In the genomic region with DNA sequence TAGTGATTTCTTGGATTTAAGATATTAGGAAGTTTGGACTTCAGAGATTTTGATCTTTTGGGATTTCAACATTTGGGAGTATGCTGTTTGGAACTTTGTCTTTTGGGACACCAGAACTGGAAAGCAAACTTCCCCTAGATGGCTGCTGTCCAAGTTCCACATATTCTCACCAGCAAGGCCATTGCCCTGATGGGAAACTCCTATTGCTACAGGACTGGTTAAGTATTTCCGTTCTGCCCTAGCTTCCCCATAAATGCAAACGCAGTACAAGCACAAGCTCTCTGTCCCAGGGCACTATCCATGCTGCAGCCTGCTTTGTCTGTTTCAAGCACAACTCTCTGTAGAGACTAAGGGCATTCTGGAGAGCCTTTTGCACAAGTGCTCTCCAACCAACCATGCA, we compare ENCODE assay signal across 16 cellular contexts.
A peak's percentile ranks its signal among the peaks of the same experiment; 100 is the strongest.
DNase-seq lines count a peak whose midpoint lies in the region; ATAC-seq and TF ChIP-seq lines count a peak whose summit lies in the region.
"Had no signal": no experiment of that assay in that cellular context is flagged by ENCODE, and none has a peak within 500 bp of the region (broad histone marks: within the 10 kb centered on the region; RNA-seq: fewer than 3 reads in every experiment).

No MANE protein-coding gene starts in this region.

- H3K4me3 ChIP-seq in liver (ENCODE audit: low read depth in 1 of 3, low read length in 3 of 3) (no peak overlapping the region), OCI-LY7 (ENCODE audit: low read depth, low read length, poor library complexity, severe bottlenecking) (no peak overlapping the region)
- H3K4me3 ChIP-seq: A549 had no signal

- no peak overlapping the region for H3K4me2 ChIP-seq in OCI-LY7 (ENCODE audit: low read length)
- H3K4me2 ChIP-seq: A549 had no signal

- peak; percentile 33 to 53 for ATAC-seq in left cardiac atrium
- no peak for ATAC-seq in Right ventricle myocardium inferior
- ATAC-seq: A549 had no signal

- no peak overlapping the region for H2AFZ ChIP-seq in OCI-LY7 (ENCODE audit: low read length)

- POLR2A ChIA-PET in OCI-LY7 (lab: Charles Lee) = no interaction called here

- BruUV-seq in OCI-LY7 (replicated peaks; lab: Mats Ljungman, UMichigan) = no TSS peak

- no peaks in the 10 kb centered on the region for H3K9me2 ChIP-seq in OCI-LY7 (ENCODE audit: insufficient read depth, low read length)

- intact Hi-C loops in left cardiac atrium (cut with DNase I) (loop anchor here in 1 of 2 donors (5.0 kb wide), 1 partner anchor 311 kb away; no protein-coding TSS in a partner anchor), Right ventricle myocardium inferior (cut with DNase I) (no loop called here), OCI-LY7 (cut with micrococcal nuclease; ENCODE audit: unreplicated experiment) (no loop called here)

- DNase-seq in left cardiac atrium (peak; percentile 34), Right ventricle myocardium inferior (ENCODE audit: missing footprints) (no peak), dermis microvascular lymphatic vessel endothelial cell (ENCODE audit: low read depth in 2 of 2) (peak; percentile 81 to 87), OCI-LY7 (ENCODE audit: low spot score) (no peak), NCI-H82 treated with DMSO at 0.1 percent for 48 hours (lab: John Stamatoyannopoulos, UW; ENCODE audit: unreplicated experiment) (no peak), NCI-H2107 (lab: John Stamatoyannopoulos, UW) (no peak), NCI-H69 (lab: John Stamatoyannopoulos, UW) (no peak)
- DNase-seq: COR-L47, KBM-7, NCI-H1436, NCI-H2081 treated with DMSO at 0.1 percent for 48 hours, NCI-H446 treated with DMSO at 0.1 percent for 48 hours, NCI-H774 had no signal

- H3K79me2 ChIP-seq in OCI-LY7 (ENCODE audit: insufficient read depth, low read depth, low read length) = no peaks in the 10 kb centered on the region

- TF ChIP-seq CTCF in liver (IDR thresholded peaks at IDR 0.05; ENCODE audit: low read depth, low read length, missing input control) = no peak
- TF ChIP-seq CTCF in OCI-LY7 (conservative IDR thresholded peaks at IDR 0.05; ENCODE audit: low read length) = no peak

- no peaks in the 10 kb centered on the region for H3K9me3 ChIP-seq in liver (ENCODE audit: control insufficient read depth in 4 of 4, low read length in 3 of 4)
- no peaks in the 10 kb centered on the region for H3K9me3 ChIP-seq in OCI-LY7 (ENCODE audit: low read length)
- H3K9me3 ChIP-seq: A549 had no signal

- H3K27ac ChIP-seq in liver (ENCODE audit: low read depth in 1 of 2, low read length in 2 of 2) (peak overlapping the region; percentile 4 to 55), OCI-LY7 (ENCODE audit: low read depth, low read length, poor library complexity, severe bottlenecking) (no peak overlapping the region)
- H3K27ac ChIP-seq: A549, C4-2B had no signal

- peak; percentile 71 to 81 for TF ChIP-seq RAD21 in liver (IDR thresholded peaks at IDR 0.05)

- H3K4me1 ChIP-seq in liver (ENCODE audit: control insufficient read depth in 4 of 4, insufficient read depth in 4 of 4, low read length in 3 of 4) = peaks cover 6 to 19% (median 11%) of the 10 kb centered on the region in 4 donors
- H3K4me1 ChIP-seq in OCI-LY7 (ENCODE audit: insufficient read depth, low read length, poor library complexity, severe bottlenecking) = no peaks in the 10 kb centered on the region
- H3K4me1 ChIP-seq: A549 had no signal

- H4K20me1 ChIP-seq in OCI-LY7 (ENCODE audit: insufficient read depth, low read length) = no peaks in the 10 kb centered on the region

- no peaks in the 10 kb centered on the region for H3K27me3 ChIP-seq in liver (ENCODE audit: control insufficient read depth in 4 of 4, insufficient read depth in 4 of 4, low read length in 3 of 4)

- H3K9ac ChIP-seq in liver (ENCODE audit: low read depth in 1 of 2, low read length in 2 of 2) = no peak overlapping the region

- H3K36me3 ChIP-seq in liver (ENCODE audit: control insufficient read depth in 4 of 4, insufficient read depth in 3 of 4, low read depth in 1 of 4, low read length in 3 of 4) = no peaks in the 10 kb centered on the region
- H3K36me3 ChIP-seq in OCI-LY7 (ENCODE audit: insufficient read depth, low read length) = no peaks in the 10 kb centered on the region

- CTCF ChIA-PET in OCI-LY7 (lab: Charles Lee; ENCODE audit: unreplicated experiment) = no interaction called here

- 19% methylated on average over 2 of the region's 2 CpGs for WGBS in liver

TF ChIP-seq in liver, 16 proteins besides CTCF, POLR2A, EP300 and RAD21:
- TF ChIP-seq, protein P1, sequence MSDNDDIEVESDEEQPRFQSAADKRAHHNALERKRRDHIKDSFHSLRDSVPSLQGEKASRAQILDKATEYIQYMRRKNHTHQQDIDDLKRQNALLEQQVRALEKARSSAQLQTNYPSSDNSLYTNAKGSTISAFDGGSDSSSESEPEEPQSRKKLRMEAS (IDR thresholded peaks at IDR 0.05) = peak; percentile 98
- TF ChIP-seq HNF4A (conservative IDR thresholded peaks at IDR 0.05) (peak; percentile 97 to 98), EGR1 (IDR thresholded peaks at IDR 0.05; ENCODE audit: low read depth in 2 of 2) (peak; percentile 78 to 88), FOXA2 (IDR thresholded peaks at IDR 0.05) (peak; percentile 27), NR2F2 (IDR thresholded peaks at IDR 0.05) (peak; percentile 58), GABPA (IDR thresholded peaks at IDR 0.05 in 1 of 2, conservative IDR thresholded peaks at IDR 0.05 in 1 of 2) (peak; percentile 29 to 75), SP1 (IDR thresholded peaks at IDR 0.05) (peak; percentile 89), HNF4G (IDR thresholded peaks at IDR 0.05) (peak; percentile 85), FOXA1 (IDR thresholded peaks at IDR 0.05) (peak; percentile 45), RXRA (IDR thresholded peaks at IDR 0.05) (peak; percentile 98), YY1 (IDR thresholded peaks at IDR 0.05) (peak; percentile 81), TAF1 (conservative IDR thresholded peaks at IDR 0.05) (peak; percentile 90), JUND (IDR thresholded peaks at IDR 0.05) (peak; percentile 73 to 90)
- TF ChIP-seq, protein P2, sequence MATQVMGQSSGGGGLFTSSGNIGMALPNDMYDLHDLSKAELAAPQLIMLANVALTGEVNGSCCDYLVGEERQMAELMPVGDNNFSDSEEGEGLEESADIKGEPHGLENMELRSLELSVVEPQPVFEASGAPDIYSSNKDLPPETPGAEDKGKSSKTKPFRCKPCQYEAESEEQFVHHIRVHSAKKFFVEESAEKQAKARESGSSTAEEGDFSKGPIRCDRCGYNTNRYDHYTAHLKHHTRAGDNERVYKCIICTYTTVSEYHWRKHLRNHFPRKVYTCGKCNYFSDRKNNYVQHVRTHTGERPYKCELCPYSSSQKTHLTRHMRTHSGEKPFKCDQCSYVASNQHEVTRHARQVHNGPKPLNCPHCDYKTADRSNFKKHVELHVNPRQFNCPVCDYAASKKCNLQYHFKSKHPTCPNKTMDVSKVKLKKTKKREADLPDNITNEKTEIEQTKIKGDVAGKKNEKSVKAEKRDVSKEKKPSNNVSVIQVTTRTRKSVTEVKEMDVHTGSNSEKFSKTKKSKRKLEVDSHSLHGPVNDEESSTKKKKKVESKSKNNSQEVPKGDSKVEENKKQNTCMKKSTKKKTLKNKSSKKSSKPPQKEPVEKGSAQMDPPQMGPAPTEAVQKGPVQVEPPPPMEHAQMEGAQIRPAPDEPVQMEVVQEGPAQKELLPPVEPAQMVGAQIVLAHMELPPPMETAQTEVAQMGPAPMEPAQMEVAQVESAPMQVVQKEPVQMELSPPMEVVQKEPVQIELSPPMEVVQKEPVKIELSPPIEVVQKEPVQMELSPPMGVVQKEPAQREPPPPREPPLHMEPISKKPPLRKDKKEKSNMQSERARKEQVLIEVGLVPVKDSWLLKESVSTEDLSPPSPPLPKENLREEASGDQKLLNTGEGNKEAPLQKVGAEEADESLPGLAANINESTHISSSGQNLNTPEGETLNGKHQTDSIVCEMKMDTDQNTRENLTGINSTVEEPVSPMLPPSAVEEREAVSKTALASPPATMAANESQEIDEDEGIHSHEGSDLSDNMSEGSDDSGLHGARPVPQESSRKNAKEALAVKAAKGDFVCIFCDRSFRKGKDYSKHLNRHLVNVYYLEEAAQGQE (IDR thresholded peaks at IDR 0.05) = peak; percentile 84
- TF ChIP-seq, protein P3, sequence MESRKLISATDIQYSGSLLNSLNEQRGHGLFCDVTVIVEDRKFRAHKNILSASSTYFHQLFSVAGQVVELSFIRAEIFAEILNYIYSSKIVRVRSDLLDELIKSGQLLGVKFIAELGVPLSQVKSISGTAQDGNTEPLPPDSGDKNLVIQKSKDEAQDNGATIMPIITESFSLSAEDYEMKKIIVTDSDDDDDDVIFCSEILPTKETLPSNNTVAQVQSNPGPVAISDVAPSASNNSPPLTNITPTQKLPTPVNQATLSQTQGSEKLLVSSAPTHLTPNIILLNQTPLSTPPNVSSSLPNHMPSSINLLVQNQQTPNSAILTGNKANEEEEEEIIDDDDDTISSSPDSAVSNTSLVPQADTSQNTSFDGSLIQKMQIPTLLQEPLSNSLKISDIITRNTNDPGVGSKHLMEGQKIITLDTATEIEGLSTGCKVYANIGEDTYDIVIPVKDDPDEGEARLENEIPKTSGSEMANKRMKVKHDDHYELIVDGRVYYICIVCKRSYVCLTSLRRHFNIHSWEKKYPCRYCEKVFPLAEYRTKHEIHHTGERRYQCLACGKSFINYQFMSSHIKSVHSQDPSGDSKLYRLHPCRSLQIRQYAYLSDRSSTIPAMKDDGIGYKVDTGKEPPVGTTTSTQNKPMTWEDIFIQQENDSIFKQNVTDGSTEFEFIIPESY (IDR thresholded peaks at IDR 0.05) = peak; percentile 87
- TF ChIP-seq, protein P4, sequence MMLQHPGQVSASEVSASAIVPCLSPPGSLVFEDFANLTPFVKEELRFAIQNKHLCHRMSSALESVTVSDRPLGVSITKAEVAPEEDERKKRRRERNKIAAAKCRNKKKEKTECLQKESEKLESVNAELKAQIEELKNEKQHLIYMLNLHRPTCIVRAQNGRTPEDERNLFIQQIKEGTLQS (IDR thresholded peaks at IDR 0.05) = peak; percentile 79

Comparison
In these comparisons a context has a peak if more than half of its experiments do, and no peak if none do; other contexts are left out.
1. DNase-seq: peak in left cardiac atrium (single experiment) and dermis microvascular lymphatic vessel endothelial cell (2 of 2); none in Right ventricle myocardium inferior (single experiment), OCI-LY7 (single experiment), NCI-H82 treated with DMSO at 0.1 percent for 48 hours (single experiment), NCI-H2107 (single experiment) and NCI-H69 (single experiment).